Comparison of ENCODE assay signal across 1 cellular context in the genomic region with DNA sequence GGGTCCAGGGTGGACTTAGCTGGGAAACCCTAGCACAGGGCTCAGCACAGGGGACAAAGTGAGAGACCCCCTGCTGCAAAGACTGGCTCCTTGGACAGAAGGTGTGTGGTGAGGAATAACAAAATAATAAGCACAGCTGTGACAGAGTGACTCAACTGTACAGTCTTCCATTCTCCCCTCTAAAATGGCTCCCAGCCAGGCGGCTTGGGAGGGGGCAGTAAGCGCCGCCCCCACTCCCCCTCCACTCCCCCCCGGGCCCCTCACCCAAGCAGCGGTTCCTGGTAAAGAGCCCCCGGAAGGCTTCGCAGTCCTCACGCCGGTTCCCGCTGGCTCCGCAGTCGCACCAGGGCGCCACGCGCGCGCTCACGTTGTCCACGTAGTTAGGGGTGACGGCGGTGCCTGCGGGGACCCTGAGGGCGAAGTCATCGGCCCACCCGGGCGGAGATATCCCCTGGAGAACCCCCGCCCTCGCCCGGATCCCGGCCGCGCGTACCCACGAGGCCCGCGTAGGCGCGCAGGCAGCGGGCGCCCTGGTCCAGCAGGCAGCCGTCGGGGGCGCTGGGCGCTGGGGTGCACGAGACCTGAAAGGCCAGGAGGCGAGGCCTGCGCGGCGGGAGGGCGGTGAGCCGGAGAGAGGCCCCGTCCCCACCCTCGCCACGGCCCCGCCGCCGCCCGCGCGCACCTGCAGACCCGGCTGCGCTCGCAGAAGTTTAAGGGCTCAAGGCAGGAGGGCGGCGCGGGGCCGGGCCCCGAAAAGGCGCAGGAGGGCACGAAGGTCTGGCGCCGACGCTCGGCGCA.
TF ChIP-seq lines count a peak whose summit lies in the region.

No MANE protein-coding gene starts in this region.

TF ChIP-seq in K562, 482 proteins besides CTCF, POLR2A, EP300 and RAD21:
- TF ChIP-seq ZFPM2 (CRISPR knock-in tag; IDR thresholded peaks at IDR 0.05) (no peak), ASH1L (IDR thresholded peaks at IDR 0.05; ENCODE audit: borderline replicate concordance, low read depth, partially characterized antibody) (no peak), TEAD1 (CRISPR knock-in tag; IDR thresholded peaks at IDR 0.05) (no peak), NFYB (IDR thresholded peaks at IDR 0.05; ENCODE audit: extremely low read depth, insufficient read length) (no peak)
- TF ChIP-seq, protein P1, sequence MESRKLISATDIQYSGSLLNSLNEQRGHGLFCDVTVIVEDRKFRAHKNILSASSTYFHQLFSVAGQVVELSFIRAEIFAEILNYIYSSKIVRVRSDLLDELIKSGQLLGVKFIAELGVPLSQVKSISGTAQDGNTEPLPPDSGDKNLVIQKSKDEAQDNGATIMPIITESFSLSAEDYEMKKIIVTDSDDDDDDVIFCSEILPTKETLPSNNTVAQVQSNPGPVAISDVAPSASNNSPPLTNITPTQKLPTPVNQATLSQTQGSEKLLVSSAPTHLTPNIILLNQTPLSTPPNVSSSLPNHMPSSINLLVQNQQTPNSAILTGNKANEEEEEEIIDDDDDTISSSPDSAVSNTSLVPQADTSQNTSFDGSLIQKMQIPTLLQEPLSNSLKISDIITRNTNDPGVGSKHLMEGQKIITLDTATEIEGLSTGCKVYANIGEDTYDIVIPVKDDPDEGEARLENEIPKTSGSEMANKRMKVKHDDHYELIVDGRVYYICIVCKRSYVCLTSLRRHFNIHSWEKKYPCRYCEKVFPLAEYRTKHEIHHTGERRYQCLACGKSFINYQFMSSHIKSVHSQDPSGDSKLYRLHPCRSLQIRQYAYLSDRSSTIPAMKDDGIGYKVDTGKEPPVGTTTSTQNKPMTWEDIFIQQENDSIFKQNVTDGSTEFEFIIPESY (CRISPR knock-in tag; IDR thresholded peaks at IDR 0.05) = 0 out of 2 replicates have a peak, but pooled peaks have one; percentile 21
- TF ChIP-seq, protein P2, sequence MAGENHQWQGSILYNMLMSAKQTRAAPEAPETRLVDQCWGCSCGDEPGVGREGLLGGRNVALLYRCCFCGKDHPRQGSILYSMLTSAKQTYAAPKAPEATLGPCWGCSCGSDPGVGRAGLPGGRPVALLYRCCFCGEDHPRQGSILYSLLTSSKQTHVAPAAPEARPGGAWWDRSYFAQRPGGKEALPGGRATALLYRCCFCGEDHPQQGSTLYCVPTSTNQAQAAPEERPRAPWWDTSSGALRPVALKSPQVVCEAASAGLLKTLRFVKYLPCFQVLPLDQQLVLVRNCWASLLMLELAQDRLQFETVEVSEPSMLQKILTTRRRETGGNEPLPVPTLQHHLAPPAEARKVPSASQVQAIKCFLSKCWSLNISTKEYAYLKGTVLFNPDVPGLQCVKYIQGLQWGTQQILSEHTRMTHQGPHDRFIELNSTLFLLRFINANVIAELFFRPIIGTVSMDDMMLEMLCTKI (IDR thresholded peaks at IDR 0.05; ENCODE audit: partially characterized antibody) = no peak
- TF ChIP-seq, protein P3, sequence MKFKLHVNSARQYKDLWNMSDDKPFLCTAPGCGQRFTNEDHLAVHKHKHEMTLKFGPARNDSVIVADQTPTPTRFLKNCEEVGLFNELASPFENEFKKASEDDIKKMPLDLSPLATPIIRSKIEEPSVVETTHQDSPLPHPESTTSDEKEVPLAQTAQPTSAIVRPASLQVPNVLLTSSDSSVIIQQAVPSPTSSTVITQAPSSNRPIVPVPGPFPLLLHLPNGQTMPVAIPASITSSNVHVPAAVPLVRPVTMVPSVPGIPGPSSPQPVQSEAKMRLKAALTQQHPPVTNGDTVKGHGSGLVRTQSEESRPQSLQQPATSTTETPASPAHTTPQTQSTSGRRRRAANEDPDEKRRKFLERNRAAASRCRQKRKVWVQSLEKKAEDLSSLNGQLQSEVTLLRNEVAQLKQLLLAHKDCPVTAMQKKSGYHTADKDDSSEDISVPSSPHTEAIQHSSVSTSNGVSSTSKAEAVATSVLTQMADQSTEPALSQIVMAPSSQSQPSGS (CRISPR knock-in tag; IDR thresholded peaks at IDR 0.05) = no peak
- TF ChIP-seq, protein P4, sequence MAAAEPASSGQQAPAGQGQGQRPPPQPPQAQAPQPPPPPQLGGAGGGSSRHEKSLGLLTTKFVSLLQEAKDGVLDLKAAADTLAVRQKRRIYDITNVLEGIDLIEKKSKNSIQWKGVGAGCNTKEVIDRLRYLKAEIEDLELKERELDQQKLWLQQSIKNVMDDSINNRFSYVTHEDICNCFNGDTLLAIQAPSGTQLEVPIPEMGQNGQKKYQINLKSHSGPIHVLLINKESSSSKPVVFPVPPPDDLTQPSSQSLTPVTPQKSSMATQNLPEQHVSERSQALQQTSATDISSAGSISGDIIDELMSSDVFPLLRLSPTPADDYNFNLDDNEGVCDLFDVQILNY (CRISPR knock-in tag; IDR thresholded peaks at IDR 0.05) = no peak
